Comparison of ENCODE assay signal across 1 cellular context in the genomic region with DNA sequence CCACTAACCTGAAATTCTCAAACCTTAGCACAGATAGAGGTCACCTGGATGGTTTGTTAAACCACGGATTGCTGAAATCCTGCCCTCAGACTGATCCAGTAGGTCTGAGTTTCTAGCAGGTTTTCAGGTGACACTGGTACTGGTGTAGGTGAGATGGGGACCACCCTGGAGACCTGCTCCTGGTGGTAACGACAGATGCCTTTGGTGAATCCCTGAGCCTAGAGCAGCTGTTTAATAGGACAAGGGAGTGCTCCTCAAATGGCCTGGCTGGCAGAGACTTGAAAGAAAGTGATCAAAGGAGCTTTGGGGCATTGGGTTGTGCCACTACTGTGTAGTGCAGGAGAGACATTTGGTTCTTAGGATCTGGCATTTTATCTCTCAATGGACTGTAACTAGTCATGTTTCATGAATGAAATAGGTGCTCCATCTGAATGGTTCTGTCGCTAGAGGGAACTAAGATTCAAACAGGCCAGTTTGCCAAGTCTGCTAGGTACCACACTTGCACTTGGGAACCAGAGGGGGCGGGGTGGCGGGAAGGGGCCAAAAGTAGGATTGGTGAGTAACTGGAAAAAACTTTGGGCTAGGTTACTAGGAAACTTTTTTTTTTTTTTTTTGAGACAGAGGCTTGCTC.
TF ChIP-seq lines count a peak whose summit lies in the region.

No MANE protein-coding gene starts in this region.

TF ChIP-seq in GM12878, 131 proteins besides CTCF, POLR2A, EP300 and RAD21:
- TF ChIP-seq MTA3 (IDR thresholded peaks at IDR 0.05; ENCODE audit: borderline replicate concordance, low read length) (peak; percentile 50; the same call in 1 of the 2 replicates), YBX1 (IDR thresholded peaks at IDR 0.05) (no peak), CBFB (IDR thresholded peaks at IDR 0.05; ENCODE audit: low read depth) (peak; percentile 39; the same call in 1 of the 2 replicates), PML (IDR thresholded peaks at IDR 0.05; ENCODE audit: low read length) (0 out of 2 replicates have a peak, but pooled peaks have one; percentile 18), SIN3A (IDR thresholded peaks at IDR 0.05; ENCODE audit: low read depth, low read length) (no peak), ZNF384 (IDR thresholded peaks at IDR 0.05; ENCODE audit: borderline replicate concordance, low read depth, low read length) (no peak), POLR2AphosphoS2 (IDR thresholded peaks at IDR 0.05; ENCODE audit: low read depth, low read length) (peak; percentile 36; the same call in 1 of the 2 replicates)
- TF ChIP-seq, protein P1, sequence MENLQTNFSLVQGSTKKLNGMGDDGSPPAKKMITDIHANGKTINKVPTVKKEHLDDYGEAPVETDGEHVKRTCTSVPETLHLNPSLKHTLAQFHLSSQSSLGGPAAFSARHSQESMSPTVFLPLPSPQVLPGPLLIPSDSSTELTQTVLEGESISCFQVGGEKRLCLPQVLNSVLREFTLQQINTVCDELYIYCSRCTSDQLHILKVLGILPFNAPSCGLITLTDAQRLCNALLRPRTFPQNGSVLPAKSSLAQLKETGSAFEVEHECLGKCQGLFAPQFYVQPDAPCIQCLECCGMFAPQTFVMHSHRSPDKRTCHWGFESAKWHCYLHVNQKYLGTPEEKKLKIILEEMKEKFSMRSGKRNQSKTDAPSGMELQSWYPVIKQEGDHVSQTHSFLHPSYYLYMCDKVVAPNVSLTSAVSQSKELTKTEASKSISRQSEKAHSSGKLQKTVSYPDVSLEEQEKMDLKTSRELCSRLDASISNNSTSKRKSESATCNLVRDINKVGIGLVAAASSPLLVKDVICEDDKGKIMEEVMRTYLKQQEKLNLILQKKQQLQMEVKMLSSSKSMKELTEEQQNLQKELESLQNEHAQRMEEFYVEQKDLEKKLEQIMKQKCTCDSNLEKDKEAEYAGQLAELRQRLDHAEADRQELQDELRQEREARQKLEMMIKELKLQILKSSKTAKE (IDR thresholded peaks at IDR 0.05; ENCODE audit: low read depth, poor library complexity, severe bottlenecking): no peak
